ENCODE assay signal across 13 cellular contexts in the genomic region with DNA sequence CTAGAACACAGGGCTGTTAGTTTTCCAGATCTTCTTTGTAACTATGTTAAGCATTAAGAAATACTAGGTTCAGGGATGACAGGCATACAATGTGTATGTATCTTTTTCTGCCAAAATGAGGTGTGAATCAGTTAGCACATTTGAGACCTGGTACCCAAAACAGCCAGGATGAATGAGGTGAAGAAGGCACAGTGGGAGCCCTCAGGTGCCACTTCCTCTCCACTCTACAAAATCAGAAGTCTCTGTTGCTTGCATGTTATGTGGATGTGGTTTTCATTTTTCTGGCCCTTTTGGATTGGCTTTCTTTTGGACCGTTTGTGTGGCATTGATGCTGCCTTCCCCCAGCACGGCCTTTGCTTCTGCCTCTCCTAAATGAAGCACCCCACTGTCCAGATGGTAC. TPM values are rescaled to one million over a fixed set of nuclear protein-coding genes. Genes with fewer than 3 reads are reported as not detected.
DNase-seq lines count a peak whose midpoint lies in the region; ATAC-seq and TF ChIP-seq lines count a peak whose summit lies in the region.
"Had no signal": no experiment of that assay in that cellular context is flagged by ENCODE, and none has a peak within 500 bp of the region (broad histone marks: within the 10 kb centered on the region; RNA-seq: fewer than 3 reads in every experiment).

No MANE protein-coding gene starts in this region.

- peaks cover 8% of the 10 kb centered on the region for H3K9me3 Mint-ChIP-seq in activated naive CD8-positive, alpha-beta T cell treated with anti-CD3 and anti-CD28 coated beads, Interleukin-2, amount 10 ng/mL, durations not matched to agents 7 days and 5 days
- H3K9me3 Mint-ChIP-seq in activated naive CD8-positive, alpha-beta T cell treated with anti-CD3 and anti-CD28 coated beads, Interleukin-2, amount 50 U/mL, for 24 hours: peaks cover 11% of the 10 kb centered on the region
- H3K9me3 Mint-ChIP-seq in immature natural killer cell (no peaks in the 10 kb centered on the region), mesothelial cell of epicardium (peaks cover 3% of the 10 kb centered on the region)

- no peak for TF ChIP-seq CTCF in mesothelial cell of epicardium (IDR thresholded peaks at IDR 0.05; ENCODE audit: unreplicated experiment)
- TF ChIP-seq CTCF in ascending aorta (IDR thresholded peaks at IDR 0.05): no peak

- no peaks in the 10 kb centered on the region for H3K36me3 ChIP-seq in ascending aorta
- H3K36me3 ChIP-seq: BE2C had no signal

- no peaks in the 10 kb centered on the region for H3K36me3 Mint-ChIP-seq in activated naive CD8-positive, alpha-beta T cell treated with anti-CD3 and anti-CD28 coated beads, Interleukin-2, amount 10 ng/mL, durations not matched to agents 7 days and 5 days
- no peaks in the 10 kb centered on the region for H3K36me3 Mint-ChIP-seq in activated naive CD8-positive, alpha-beta T cell treated with anti-CD3 and anti-CD28 coated beads, Interleukin-2, amount 50 U/mL, for 24 hours (ENCODE audit: low read depth)
- peaks cover 0 to 3% (median 0%) of the 10 kb centered on the region in 3 donors for H3K36me3 Mint-ChIP-seq in immature natural killer cell
- no peaks in the 10 kb centered on the region for H3K36me3 Mint-ChIP-seq in mesothelial cell of epicardium

- H3K4me3 Mint-ChIP-seq in activated naive CD8-positive, alpha-beta T cell treated with anti-CD3 and anti-CD28 coated beads, Interleukin-2, amount 10 ng/mL, durations not matched to agents 7 days and 5 days: no peak overlapping the region
- no peak overlapping the region for H3K4me3 Mint-ChIP-seq in activated naive CD8-positive, alpha-beta T cell treated with anti-CD3 and anti-CD28 coated beads, Interleukin-2, amount 50 U/mL, for 24 hours
- H3K4me3 Mint-ChIP-seq in immature natural killer cell (peak overlapping the region in 4 of 5 donors; percentile 46 to 70 (median 63)), mesothelial cell of epicardium (no peak overlapping the region)
- H3K4me3 Mint-ChIP-seq: CD4-positive, alpha-beta T cell; H9 had no signal

- H3K27ac Mint-ChIP-seq in activated naive CD8-positive, alpha-beta T cell treated with anti-CD3 and anti-CD28 coated beads, Interleukin-2, amount 10 ng/mL, durations not matched to agents 7 days and 5 days: no peak overlapping the region
- no peak overlapping the region for H3K27ac Mint-ChIP-seq in activated naive CD8-positive, alpha-beta T cell treated with anti-CD3 and anti-CD28 coated beads, Interleukin-2, amount 50 U/mL, for 24 hours
- peak overlapping the region; percentile 47 to 88 (median 52) for H3K27ac Mint-ChIP-seq in immature natural killer cell
- no peak overlapping the region for H3K27ac Mint-ChIP-seq in mesothelial cell of epicardium
- H3K27ac Mint-ChIP-seq: CD4-positive, alpha-beta T cell; H9 had no signal

- H3K4me3 ChIP-seq in Jurkat, Clone E6-1 (ENCODE audit: low read length): no peak overlapping the region
- H3K4me3 ChIP-seq in ascending aorta: no peak overlapping the region

- H3K27me3 ChIP-seq in ascending aorta: no peaks in the 10 kb centered on the region
- H3K27me3 ChIP-seq: BE2C had no signal

- DNase-seq in activated naive CD8-positive, alpha-beta T cell treated with anti-CD3 and anti-CD28 coated beads, Interleukin-2, amount 10 ng/mL, durations not matched to agents 7 days and 5 days: no peak
- DNase-seq in activated naive CD8-positive, alpha-beta T cell treated with anti-CD3 and anti-CD28 coated beads, Interleukin-2, amount 50 U/mL, for 24 hours: no peak
- DNase-seq in Jurkat, Clone E6-1 (ENCODE audit: low read depth, low spot score): peak; percentile 59
- DNase-seq in immature natural killer cell: no peak
- DNase-seq in mesothelial cell of epicardium (ENCODE audit: low spot score in 2 of 2, unreplicated experiment in 2 of 2): no peak
- no peak for DNase-seq in ascending aorta (ENCODE audit: low spot score in 2 of 2)
- no peak for DNase-seq in AG20443 (ENCODE audit: low spot score)
- DNase-seq: BE2C; Caco-2; CD4-positive, alpha-beta T cell; H9; IMR-90 had no signal

- no peaks in the 10 kb centered on the region for H3K9me3 ChIP-seq in ascending aorta
- H3K9me3 ChIP-seq: BE2C, Caco-2 had no signal

- peak; percentile 84 for ATAC-seq in activated naive CD8-positive, alpha-beta T cell treated with anti-CD3 and anti-CD28 coated beads, Interleukin-2, amount 10 ng/mL, durations not matched to agents 7 days and 5 days (ENCODE audit: low read depth)
- ATAC-seq in activated naive CD8-positive, alpha-beta T cell treated with anti-CD3 and anti-CD28 coated beads, Interleukin-2, amount 50 U/mL, for 24 hours: no peak

- no peak overlapping the region for H3K27ac ChIP-seq in ascending aorta
- H3K27ac ChIP-seq: C4-2B had no signal

- H3K27me3 Mint-ChIP-seq in activated naive CD8-positive, alpha-beta T cell treated with anti-CD3 and anti-CD28 coated beads, Interleukin-2, amount 10 ng/mL, durations not matched to agents 7 days and 5 days: no peaks in the 10 kb centered on the region
- H3K27me3 Mint-ChIP-seq in activated naive CD8-positive, alpha-beta T cell treated with anti-CD3 and anti-CD28 coated beads, Interleukin-2, amount 50 U/mL, for 24 hours: no peaks in the 10 kb centered on the region
- H3K27me3 Mint-ChIP-seq in immature natural killer cell (ENCODE audit: low read depth in 3 of 3) (no peaks in the 10 kb centered on the region), mesothelial cell of epicardium (ENCODE audit: low read depth) (peaks cover 34% of the 10 kb centered on the region)
- H3K27me3 Mint-ChIP-seq: CD4-positive, alpha-beta T cell had no signal

- H3K4me1 Mint-ChIP-seq in activated naive CD8-positive, alpha-beta T cell treated with anti-CD3 and anti-CD28 coated beads, Interleukin-2, amount 10 ng/mL, durations not matched to agents 7 days and 5 days: peaks cover 17% of the 10 kb centered on the region
- H3K4me1 Mint-ChIP-seq in activated naive CD8-positive, alpha-beta T cell treated with anti-CD3 and anti-CD28 coated beads, Interleukin-2, amount 50 U/mL, for 24 hours: peaks cover 16% of the 10 kb centered on the region
- H3K4me1 Mint-ChIP-seq in immature natural killer cell (peaks cover 38 to 47% of the 10 kb centered on the region in 2 donors), mesothelial cell of epicardium (no peaks in the 10 kb centered on the region)
- H3K4me1 Mint-ChIP-seq: H9 had no signal

- intact Hi-C loops in ascending aorta (cut with DNase I): no loop called here

- POLR2A ChIA-PET in activated naive CD8-positive, alpha-beta T cell treated with anti-CD3 and anti-CD28 coated beads, Interleukin-2, amount 10 ng/mL, durations not matched to agents 7 days and 5 days (lab: Charles Lee): no interaction called here

- no peaks in the 10 kb centered on the region for H3K4me1 ChIP-seq in ascending aorta
- H3K4me1 ChIP-seq: BE2C, Caco-2 had no signal

RNA-seq across cellular contexts. Expression of a gene that starts 15.4 kb away (rescaled TPM):
- 1 to 10 TPM; 2.1 to 3.0 TPM for total RNA-seq in activated naive CD8-positive, alpha-beta T cell treated with anti-CD3 and anti-CD28 coated beads, Interleukin-2, amount 10 ng/mL, durations not matched to agents 7 days and 5 days
- 3.5 TPM for polyA plus RNA-seq in Jurkat, Clone E6-1 (2012; ENCODE audit: insufficient read depth, insufficient read length)
- 10 to 100 TPM; 59.6 to 93.3 (median 68.7) TPM for polyA plus RNA-seq in immature natural killer cell
- total RNA-seq in mesothelial cell of epicardium (3.1 to 4.7 TPM (median 3.9 TPM) in 3 replicates), ascending aorta (3.8 TPM)

RNA-seq across cellular contexts. Expression of a gene that starts 35.9 kb away (rescaled TPM):
- total RNA-seq in activated naive CD8-positive, alpha-beta T cell treated with anti-CD3 and anti-CD28 coated beads, Interleukin-2, amount 10 ng/mL, durations not matched to agents 7 days and 5 days: 10 to 100 TPM; 18.4 to 19.5 TPM
- polyA plus RNA-seq in Jurkat, Clone E6-1 (2012; ENCODE audit: insufficient read depth, insufficient read length): 4.2 TPM
- polyA plus RNA-seq in immature natural killer cell: 10 to 100 TPM in 1 of 3 donors, 1 to 10 TPM in 2; 3.5 to 14.2 (median 3.7) TPM
- 72.1 to 75.8 TPM (median 72.9 TPM) in 3 replicates for total RNA-seq in mesothelial cell of epicardium
- total RNA-seq in ascending aorta: 53.9 TPM

Comparison
In these comparisons a context has a peak if more than half of its experiments do, and no peak if none do; other contexts are left out.
1. H3K27ac Mint-ChIP-seq: peak in immature natural killer cell (6 of 6); none in activated naive CD8-positive, alpha-beta T cell treated with anti-CD3 and anti-CD28 coated beads, Interleukin-2, amount 10 ng/mL, durations not matched to agents 7 days and 5 days (single experiment), activated naive CD8-positive, alpha-beta T cell treated with anti-CD3 and anti-CD28 coated beads, Interleukin-2, amount 50 U/mL, for 24 hours (single experiment) and mesothelial cell of epicardium (single experiment).
2. H3K4me3 Mint-ChIP-seq: peak in immature natural killer cell (4 of 5); none in activated naive CD8-positive, alpha-beta T cell treated with anti-CD3 and anti-CD28 coated beads, Interleukin-2, amount 10 ng/mL, durations not matched to agents 7 days and 5 days (single experiment), activated naive CD8-positive, alpha-beta T cell treated with anti-CD3 and anti-CD28 coated beads, Interleukin-2, amount 50 U/mL, for 24 hours (single experiment) and mesothelial cell of epicardium (single experiment).